1 cellular context compared by ENCODE assay signal in genomic region chr5:168916266-168916665, GRCh38.
TF ChIP-seq lines count a peak whose summit lies in the region.

No MANE protein-coding gene starts in this region.

TF ChIP-seq in SK-N-SH treated with all-trans-retinoic acid at 6 μM for 48 hours, 23 proteins besides CTCF, POLR2A, EP300 and RAD21 (continued from another document):
- TF ChIP-seq, protein P1, sequence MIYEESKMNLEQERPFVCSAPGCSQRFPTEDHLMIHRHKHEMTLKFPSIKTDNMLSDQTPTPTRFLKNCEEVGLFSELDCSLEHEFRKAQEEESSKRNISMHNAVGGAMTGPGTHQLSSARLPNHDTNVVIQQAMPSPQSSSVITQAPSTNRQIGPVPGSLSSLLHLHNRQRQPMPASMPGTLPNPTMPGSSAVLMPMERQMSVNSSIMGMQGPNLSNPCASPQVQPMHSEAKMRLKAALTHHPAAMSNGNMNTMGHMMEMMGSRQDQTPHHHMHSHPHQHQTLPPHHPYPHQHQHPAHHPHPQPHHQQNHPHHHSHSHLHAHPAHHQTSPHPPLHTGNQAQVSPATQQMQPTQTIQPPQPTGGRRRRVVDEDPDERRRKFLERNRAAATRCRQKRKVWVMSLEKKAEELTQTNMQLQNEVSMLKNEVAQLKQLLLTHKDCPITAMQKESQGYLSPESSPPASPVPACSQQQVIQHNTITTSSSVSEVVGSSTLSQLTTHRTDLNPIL (CRISPR knock-in tag; IDR thresholded peaks at IDR 0.05; ENCODE audit: low read depth) = peak; percentile 18; the same call in 1 of the 2 replicates
- TF ChIP-seq GLIS3 (CRISPR knock-in tag; IDR thresholded peaks at IDR 0.05) (0 out of 2 replicates have a peak, but pooled peaks have one; percentile 11), ISL1 (CRISPR knock-in tag; IDR thresholded peaks at IDR 0.05) (peak; percentile 94), PPARA (CRISPR knock-in tag; IDR thresholded peaks at IDR 0.05; ENCODE audit: borderline replicate concordance) (no peak), OSR1 (CRISPR knock-in tag; IDR thresholded peaks at IDR 0.05) (no peak), TCF4 (CRISPR knock-in tag; IDR thresholded peaks at IDR 0.05; ENCODE audit: borderline replicate concordance) (peak; percentile 78; the same call in 1 of the 2 replicates), ZNF565 (CRISPR knock-in tag; conservative IDR thresholded peaks at IDR 0.05; ENCODE audit: low read depth) (no peak), BACH2 (CRISPR knock-in tag; IDR thresholded peaks at IDR 0.05; ENCODE audit: borderline replicate concordance) (no peak), ESRRG (CRISPR knock-in tag; IDR thresholded peaks at IDR 0.05) (peak; percentile 87), ZFP3 (CRISPR knock-in tag; IDR thresholded peaks at IDR 0.05) (0 out of 2 replicates have a peak, but pooled peaks have one; percentile 31)
- TF ChIP-seq, protein P2, sequence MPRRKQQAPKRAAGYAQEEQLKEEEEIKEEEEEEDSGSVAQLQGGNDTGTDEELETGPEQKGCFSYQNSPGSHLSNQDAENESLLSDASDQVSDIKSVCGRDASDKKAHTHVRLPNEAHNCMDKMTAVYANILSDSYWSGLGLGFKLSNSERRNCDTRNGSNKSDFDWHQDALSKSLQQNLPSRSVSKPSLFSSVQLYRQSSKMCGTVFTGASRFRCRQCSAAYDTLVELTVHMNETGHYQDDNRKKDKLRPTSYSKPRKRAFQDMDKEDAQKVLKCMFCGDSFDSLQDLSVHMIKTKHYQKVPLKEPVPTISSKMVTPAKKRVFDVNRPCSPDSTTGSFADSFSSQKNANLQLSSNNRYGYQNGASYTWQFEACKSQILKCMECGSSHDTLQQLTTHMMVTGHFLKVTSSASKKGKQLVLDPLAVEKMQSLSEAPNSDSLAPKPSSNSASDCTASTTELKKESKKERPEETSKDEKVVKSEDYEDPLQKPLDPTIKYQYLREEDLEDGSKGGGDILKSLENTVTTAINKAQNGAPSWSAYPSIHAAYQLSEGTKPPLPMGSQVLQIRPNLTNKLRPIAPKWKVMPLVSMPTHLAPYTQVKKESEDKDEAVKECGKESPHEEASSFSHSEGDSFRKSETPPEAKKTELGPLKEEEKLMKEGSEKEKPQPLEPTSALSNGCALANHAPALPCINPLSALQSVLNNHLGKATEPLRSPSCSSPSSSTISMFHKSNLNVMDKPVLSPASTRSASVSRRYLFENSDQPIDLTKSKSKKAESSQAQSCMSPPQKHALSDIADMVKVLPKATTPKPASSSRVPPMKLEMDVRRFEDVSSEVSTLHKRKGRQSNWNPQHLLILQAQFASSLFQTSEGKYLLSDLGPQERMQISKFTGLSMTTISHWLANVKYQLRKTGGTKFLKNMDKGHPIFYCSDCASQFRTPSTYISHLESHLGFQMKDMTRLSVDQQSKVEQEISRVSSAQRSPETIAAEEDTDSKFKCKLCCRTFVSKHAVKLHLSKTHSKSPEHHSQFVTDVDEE (CRISPR knock-in tag; IDR thresholded peaks at IDR 0.05) = peak; percentile 79
